Comparison of ENCODE assay signal across 8 cellular contexts in genomic region chr6:32622545-32623401, GRCh38. TPM values are rescaled to one million over a fixed set of nuclear protein-coding genes. Genes with fewer than 3 reads are reported as not detected.
A peak's percentile ranks its signal among the peaks of the same experiment; 100 is the strongest.
DNase-seq lines count a peak whose midpoint lies in the region; ATAC-seq and TF ChIP-seq lines count a peak whose summit lies in the region.

No MANE protein-coding gene starts in this region.

- H3K27ac Mint-ChIP-seq in activated T-helper 1 cell treated with anti-CD3 and anti-CD28 coated beads, Interleukin-12 subunit alpha, Interleukin-12 subunit beta, Interleukin-2, Interleukin-4 antibody, amounts not matched to agents 30 ng/mL and 10 ng/mL and 1 ng/mL, durations not matched to agents 14 hours and 24 hours and 36 hours: peak overlapping the region; percentile 77

- peaks cover 47% of the 10 kb centered on the region for H3K4me1 Mint-ChIP-seq in activated T-helper 1 cell treated with anti-CD3 and anti-CD28 coated beads, Interleukin-12 subunit alpha, Interleukin-12 subunit beta, Interleukin-2, Interleukin-4 antibody, amounts not matched to agents 30 ng/mL and 10 ng/mL and 1 ng/mL, durations not matched to agents 14 hours and 24 hours and 36 hours (ENCODE audit: low read depth)

- 1% methylated on average over 1 of the region's 1 CpG for WGBS in right cardiac atrium

- DNase-seq in NOMO-1 (lab: John Stamatoyannopoulos, UW; ENCODE audit: unreplicated experiment in 2 of 2): peak; percentile 59 to 94
- peak; percentile 17 for DNase-seq in activated T-helper 1 cell treated with anti-CD3 and anti-CD28 coated beads, Interleukin-12 subunit alpha, Interleukin-12 subunit beta, Interleukin-2, Interleukin-4 antibody, amounts not matched to agents 30 ng/mL and 10 ng/mL and 1 ng/mL, durations not matched to agents 14 hours and 24 hours and 36 hours (ENCODE audit: low spot score)
- DNase-seq in right cardiac atrium: peak in 2 of 3 donors; percentile 19 to 56
- peak; percentile 26 for DNase-seq in stimulated activated CD4-positive, alpha-beta T cell treated with anti-CD3 and anti-CD28 coated beads, Interleukin-4, amount 100 ng/mL, for 1 hour
- no peak for DNase-seq in NCI-H1436 treated with DMSO at 0.1 percent for 48 hours (lab: John Stamatoyannopoulos, UW)

- peak overlapping the region; percentile 68 for H3K4me3 Mint-ChIP-seq in activated T-helper 1 cell treated with anti-CD3 and anti-CD28 coated beads, Interleukin-12 subunit alpha, Interleukin-12 subunit beta, Interleukin-2, Interleukin-4 antibody, amounts not matched to agents 30 ng/mL and 10 ng/mL and 1 ng/mL, durations not matched to agents 14 hours and 24 hours and 36 hours

- H3K9me3 Mint-ChIP-seq in activated T-helper 1 cell treated with anti-CD3 and anti-CD28 coated beads, Interleukin-12 subunit alpha, Interleukin-12 subunit beta, Interleukin-2, Interleukin-4 antibody, amounts not matched to agents 30 ng/mL and 10 ng/mL and 1 ng/mL, durations not matched to agents 14 hours and 24 hours and 36 hours: peaks cover 11% of the 10 kb centered on the region

- H3K27me3 ChIP-seq in right cardiac atrium (ENCODE audit: control insufficient read depth, insufficient read depth): no peaks in the 10 kb centered on the region

- peaks cover 7% of the 10 kb centered on the region for H3K36me3 Mint-ChIP-seq in activated T-helper 1 cell treated with anti-CD3 and anti-CD28 coated beads, Interleukin-12 subunit alpha, Interleukin-12 subunit beta, Interleukin-2, Interleukin-4 antibody, amounts not matched to agents 30 ng/mL and 10 ng/mL and 1 ng/mL, durations not matched to agents 14 hours and 24 hours and 36 hours (ENCODE audit: low read depth)

- intact Hi-C loops in activated T-helper 1 cell treated with anti-CD3 and anti-CD28 coated beads, Interleukin-12 subunit alpha, Interleukin-12 subunit beta, Interleukin-2, Interleukin-4 antibody, amounts not matched to agents 30 ng/mL and 10 ng/mL and 1 ng/mL, durations not matched to agents 14 hours and 24 hours and 36 hours (cut with micrococcal nuclease): loop anchor here (1.0 to 10.0 kb wide), 6 partner anchors 12 to 370 kb away; partner anchors contain the start of gene HLA-DRA
- intact Hi-C loops in right cardiac atrium (cut with DNase I): no loop called here

- peak; percentile 45 for TF ChIP-seq CTCF in 22Rv1 (IDR thresholded peaks at IDR 0.05)

- peak; percentile 51 for ATAC-seq in GM18508 (IDR thresholded peaks at IDR 0.05; ENCODE audit: insufficient read depth, unreplicated experiment)
- peak; percentile 76 for ATAC-seq in HG02840 (IDR thresholded peaks at IDR 0.05; ENCODE audit: low FRiP score, unreplicated experiment)
- ATAC-seq in right cardiac atrium: peak; percentile 76 to 89

- H3K27ac ChIP-seq in 22Rv1 (no peak overlapping the region), right cardiac atrium (ENCODE audit: low read length) (no peak overlapping the region)

- H3K4me3 ChIP-seq in right cardiac atrium (ENCODE audit: low read length): no peak overlapping the region

- H3K9me3 ChIP-seq in right cardiac atrium (ENCODE audit: control insufficient read depth, low read length): no peaks in the 10 kb centered on the region

- H3K27me3 Mint-ChIP-seq in activated T-helper 1 cell treated with anti-CD3 and anti-CD28 coated beads, Interleukin-12 subunit alpha, Interleukin-12 subunit beta, Interleukin-2, Interleukin-4 antibody, amounts not matched to agents 30 ng/mL and 10 ng/mL and 1 ng/mL, durations not matched to agents 14 hours and 24 hours and 36 hours (ENCODE audit: insufficient read depth): peaks cover 2% of the 10 kb centered on the region

- no peaks in the 10 kb centered on the region for H3K4me1 ChIP-seq in right cardiac atrium (ENCODE audit: control insufficient read depth, insufficient read depth, low read length)

RNA-seq across cellular contexts. Expression of gene HLA-DQA1, which starts 14.4 kb away (rescaled TPM):
- total RNA-seq in activated T-helper 1 cell treated with anti-CD3 and anti-CD28 coated beads, Interleukin-12 subunit alpha, Interleukin-12 subunit beta, Interleukin-2, Interleukin-4 antibody, amounts not matched to agents 30 ng/mL and 10 ng/mL and 1 ng/mL, durations not matched to agents 14 hours and 24 hours and 36 hours: 12.5 and 13.3 TPM in 2 replicates
- total RNA-seq in right cardiac atrium: 10 to 100 TPM in 2 of 4 donors, 1 to 10 TPM in 2; 6.5 to 18.4 (median 8.9) TPM
- polyA plus RNA-seq in right cardiac atrium: 6.0 TPM

RNA-seq across cellular contexts. Expression of gene HLA-DRB1, which starts 33.1 kb away (rescaled TPM):
- 33.1 and 33.7 TPM in 2 replicates for total RNA-seq in activated T-helper 1 cell treated with anti-CD3 and anti-CD28 coated beads, Interleukin-12 subunit alpha, Interleukin-12 subunit beta, Interleukin-2, Interleukin-4 antibody, amounts not matched to agents 30 ng/mL and 10 ng/mL and 1 ng/mL, durations not matched to agents 14 hours and 24 hours and 36 hours
- 100 to 1,000 TPM in 2 of 4 donors, 10 to 100 TPM in 2; 33.7 to 153 (median 104) TPM for total RNA-seq in right cardiac atrium
- 30.1 TPM for polyA plus RNA-seq in right cardiac atrium

RNA-seq across cellular contexts. Expression of gene HLA-DQB1, which starts 43.7 kb away (rescaled TPM):
- 4.3 and 4.7 TPM in 2 replicates for total RNA-seq in activated T-helper 1 cell treated with anti-CD3 and anti-CD28 coated beads, Interleukin-12 subunit alpha, Interleukin-12 subunit beta, Interleukin-2, Interleukin-4 antibody, amounts not matched to agents 30 ng/mL and 10 ng/mL and 1 ng/mL, durations not matched to agents 14 hours and 24 hours and 36 hours
- total RNA-seq in right cardiac atrium: 10 to 100 TPM in 3 of 4 donors, 1 to 10 TPM in 1; 5.7 to 15.0 (median 14.8) TPM
- 19.8 TPM for polyA plus RNA-seq in right cardiac atrium
